ENCODE assay signal across 11 cellular contexts in the genomic region with DNA sequence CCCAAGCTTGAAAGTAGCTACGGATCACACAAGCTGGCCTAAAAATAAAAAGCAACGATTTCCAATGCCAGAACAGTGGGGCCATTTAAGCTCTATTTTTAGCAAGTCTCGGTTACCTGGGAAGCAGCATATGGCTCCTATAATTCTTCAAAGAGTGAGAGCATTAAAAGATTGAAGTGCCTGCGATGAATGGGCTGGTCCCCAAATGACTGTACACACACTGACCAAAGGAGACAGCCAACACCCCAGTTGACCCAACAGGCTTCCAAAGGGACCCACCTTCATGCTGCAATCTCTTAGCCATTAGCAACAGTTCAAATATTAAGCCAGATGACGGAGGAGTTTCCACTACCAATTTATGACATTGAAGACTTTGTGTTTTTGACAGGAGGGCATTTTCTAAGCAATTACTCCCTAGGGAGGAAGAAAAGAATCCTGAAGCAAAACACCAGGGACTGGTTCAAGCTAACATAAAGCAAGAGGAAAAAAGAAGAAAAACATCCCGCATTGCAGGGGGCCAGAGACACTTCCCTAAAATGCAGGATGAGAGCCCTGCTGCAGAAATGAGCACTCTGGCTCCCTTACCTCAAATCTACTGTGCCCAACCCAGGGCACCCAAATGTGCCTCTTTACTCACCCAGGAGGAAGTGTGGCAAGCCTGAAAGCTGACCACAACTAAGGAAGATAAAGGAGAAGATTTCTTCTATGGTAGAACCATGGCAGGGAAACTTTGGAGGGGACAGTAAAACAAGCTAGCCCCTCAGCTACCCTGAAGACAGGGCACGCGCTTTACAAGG. TPM values are rescaled to one million over a fixed set of nuclear protein-coding genes. Genes with fewer than 3 reads are reported as not detected.
DNase-seq lines count a peak whose midpoint lies in the region; ATAC-seq and TF ChIP-seq lines count a peak whose summit lies in the region.
"Had no signal": no experiment of that assay in that cellular context is flagged by ENCODE, and none has a peak within 500 bp of the region (broad histone marks: within the 10 kb centered on the region; RNA-seq: fewer than 3 reads in every experiment).

No MANE protein-coding gene starts in this region.

- peak overlapping the region; percentile 9 for H3K27ac Mint-ChIP-seq in activated T-cell treated with anti-CD3 and anti-CD28 coated beads, Interleukin-2, amount 50 U/mL, for 24 hours

- H3K27ac ChIP-seq in heart left ventricle (peak overlapping the region in 2 of 12 donors; percentile 25 to 69), upper lobe of left lung (peak overlapping the region in 3 of 4 donors; percentile 35 to 70 (median 64)), sigmoid colon (peak overlapping the region in 1 of 4 donors; percentile 27)

- H3K4me1 Mint-ChIP-seq in activated T-cell treated with anti-CD3 and anti-CD28 coated beads, Interleukin-2, amount 50 U/mL, for 24 hours (ENCODE audit: low read depth): peaks cover 61% of the 10 kb centered on the region

- H3K27me3 Mint-ChIP-seq in activated T-cell treated with anti-CD3 and anti-CD28 coated beads, Interleukin-2, amount 50 U/mL, for 24 hours: peaks cover 13% of the 10 kb centered on the region

- H3K4me1 ChIP-seq in heart left ventricle (peaks cover 0 to 80% (median 3%) of the 10 kb centered on the region in 12 donors), upper lobe of left lung (peaks cover 4 to 47% (median 16%) of the 10 kb centered on the region in 4 donors), sigmoid colon (no peaks in the 10 kb centered on the region)

- TF ChIP-seq POLR2A in heart left ventricle (IDR thresholded peaks at IDR 0.05) (no peak), upper lobe of left lung (IDR thresholded peaks at IDR 0.05) (no peak), sigmoid colon (IDR thresholded peaks at IDR 0.05) (no peak)

- H3K4me3 ChIP-seq in heart left ventricle (no peak overlapping the region), upper lobe of left lung (no peak overlapping the region), sigmoid colon (no peak overlapping the region)
- H3K4me3 ChIP-seq: MG63 had no signal

- H3K27me3 ChIP-seq in heart left ventricle (no peaks in the 10 kb centered on the region), upper lobe of left lung (no peaks in the 10 kb centered on the region), sigmoid colon (no peaks in the 10 kb centered on the region)
- H3K27me3 ChIP-seq: MG63 had no signal

- TF ChIP-seq EP300 in upper lobe of left lung (IDR thresholded peaks at IDR 0.05) (no peak), sigmoid colon (IDR thresholded peaks at IDR 0.05) (no peak)

- H3K36me3 ChIP-seq in heart left ventricle: no peaks in the 10 kb centered on the region
- no peaks in the 10 kb centered on the region for H3K36me3 ChIP-seq in upper lobe of left lung
- no peaks in the 10 kb centered on the region for H3K36me3 ChIP-seq in sigmoid colon
- H3K36me3 ChIP-seq: MG63 had no signal

- ATAC-seq in heart left ventricle: peak in 3 of 4 donors; percentile 31 to 69 (median 63)
- ATAC-seq in upper lobe of left lung (ENCODE audit: low FRiP score in 2 of 2): peak; percentile 27 to 68
- no peak for ATAC-seq in left lobe of liver

- H3K36me3 Mint-ChIP-seq in activated T-cell treated with anti-CD3 and anti-CD28 coated beads, Interleukin-2, amount 50 U/mL, for 24 hours (ENCODE audit: low read depth): no peaks in the 10 kb centered on the region

- H3K9me3 Mint-ChIP-seq in activated T-cell treated with anti-CD3 and anti-CD28 coated beads, Interleukin-2, amount 50 U/mL, for 24 hours: no peaks in the 10 kb centered on the region

- DNase-seq in activated T-cell treated with anti-CD3 and anti-CD28 coated beads, Interleukin-2, amount 50 U/mL, for 24 hours: no peak
- DNase-seq in activated T-cell treated with anti-CD3 and anti-CD28 coated beads, Interleukin-2, amount 50 U/mL, for 48 hours: no peak
- DNase-seq in OCI-M1 (lab: John Stamatoyannopoulos, UW) (peak; percentile 2), heart left ventricle (no peak), upper lobe of left lung (peak in 1 of 2 donors; percentile 53), NCI-H345 (lab: John Stamatoyannopoulos, UW) (no peak), left lobe of liver (ENCODE audit: low spot score) (no peak), sigmoid colon (no peak)
- DNase-seq: activated CD8-positive, alpha-beta memory T cell treated with anti-CD3 and anti-CD28 coated beads for 24 hours; left cardiac atrium; MG63 had no signal

- 57 to 62% (median 59%) methylated on average over 8 of the region's 8 CpGs for WGBS in heart left ventricle, 4 donors
- 71% methylated on average over 8 of the region's 8 CpGs for WGBS in upper lobe of left lung, 2 donors
- 62 to 82% methylated on average over 8 of the region's 8 CpGs for WGBS in sigmoid colon, 2 donors

- no peaks in the 10 kb centered on the region for H3K9me3 ChIP-seq in heart left ventricle
- H3K9me3 ChIP-seq in upper lobe of left lung: no peaks in the 10 kb centered on the region
- no peaks in the 10 kb centered on the region for H3K9me3 ChIP-seq in sigmoid colon
- H3K9me3 ChIP-seq: MG63 had no signal

- intact Hi-C loops in heart left ventricle (cut with DNase I) (loop anchor here in 1 of 10 donors (10.0 kb wide), 1 partner anchor 91 kb away; no protein-coding TSS in a partner anchor), sigmoid colon (cut with DNase I) (no loop called here)

- H3K4me3 Mint-ChIP-seq in activated T-cell treated with anti-CD3 and anti-CD28 coated beads, Interleukin-2, amount 50 U/mL, for 24 hours: no peak overlapping the region

- TF ChIP-seq CTCF in heart left ventricle (IDR thresholded peaks at IDR 0.05) (no peak), upper lobe of left lung (IDR thresholded peaks at IDR 0.05) (no peak), sigmoid colon (IDR thresholded peaks at IDR 0.05) (no peak)

RNA-seq across cellular contexts. Expression of a gene that starts 21.6 kb away (rescaled TPM):
- total RNA-seq in heart left ventricle: 10 to 100 TPM; 22.4 to 51.6 (median 29.5) TPM
- polyA plus RNA-seq in heart left ventricle: 10 to 100 TPM in 1 of 2 donors, 1 to 10 TPM in 1; 9.6 to 17.6 TPM
- 10 to 100 TPM; 17.8 to 53.4 (median 41.8) TPM for total RNA-seq in upper lobe of left lung
- total RNA-seq in left lobe of liver: 8.6 TPM
- total RNA-seq in sigmoid colon: 10 to 100 TPM in 1 of 4 donors, 1 to 10 TPM in 3; 4.6 to 15.2 (median 6.2) TPM
- 10 to 100 TPM; 38.4 to 44.4 (median 42.6) TPM for polyA plus RNA-seq in sigmoid colon
